31 cellular contexts compared by ENCODE assay signal in genomic region chr2:30039101-30039500, GRCh38.
"Had no signal": no experiment of that assay in that cellular context is flagged by ENCODE, and none has a peak within 500 bp of the region (broad histone marks: within the 10 kb centered on the region; RNA-seq: fewer than 3 reads in every experiment).

No MANE protein-coding gene starts in this region.

- H3K4me1 ChIP-seq: esophagus muscularis mucosa, foreskin keratinocyte, gastrocnemius medialis had no signal

- H3K9me3 ChIP-seq: esophagus muscularis mucosa, gastrocnemius medialis had no signal

- H3K36me3 ChIP-seq: brain microvascular endothelial cell, esophagus muscularis mucosa, gastrocnemius medialis had no signal

- ATAC-seq: activated naive CD4-positive, alpha-beta T cell treated with anti-CD3 and anti-CD28 coated beads, Interleukin-2, amount 50 U/mL, for 72 hours; activated T-cell treated with anti-CD3 and anti-CD28 coated beads, Interleukin-2, amount 50 U/mL, for 72 hours; effector memory CD8-positive, alpha-beta T cell; gastrocnemius medialis; T-helper 17 cell had no signal

- H3K27me3 ChIP-seq: brain microvascular endothelial cell, dorsolateral prefrontal cortex, esophagus muscularis mucosa, gastrocnemius medialis had no signal

- FAIRE-seq: astrocyte, bronchial epithelial cell had no signal

- H3K27ac ChIP-seq: brain microvascular endothelial cell, coronary artery, dorsolateral prefrontal cortex, esophagus muscularis mucosa, foreskin keratinocyte, gastrocnemius medialis had no signal

- DNase-seq: activated CD4-positive, alpha-beta memory T cell treated with anti-CD3 and anti-CD28 coated beads, Interleukin-2, amount 10 ng/mL, durations not matched to agents 7 days and 5 days; activated CD4-positive, alpha-beta T cell treated with anti-CD3 and anti-CD28 coated beads for 4 hours; activated CD4-positive, alpha-beta T cell treated with anti-CD3 and anti-CD28 coated beads, Interleukin-2, amount 10 ng/mL, durations not matched to agents 7 days and 5 days; activated CD4-positive, alpha-beta T cell treated with anti-CD3 and anti-CD28 coated beads, Interleukin-2, amount 50 U/mL, for 4 hours; activated CD4-positive, CD25-positive, alpha-beta regulatory T cell; activated CD4-positive, CD25-positive, alpha-beta regulatory T cell treated with anti-CD3 and anti-CD28 coated beads, Interleukin-2, amount 50 U/mL, for 72 hours; activated CD8-positive, alpha-beta memory T cell treated with anti-CD3 and anti-CD28 coated beads, Interleukin-2, amount 50 U/mL, for 48 hours; activated gamma-delta T cell; activated naive CD4-positive, alpha-beta T cell; activated naive CD4-positive, alpha-beta T cell treated with anti-CD3 and anti-CD28 coated beads, Interleukin-2, amount 10 ng/mL, durations not matched to agents 7 days and 5 days; activated naive CD8-positive, alpha-beta T cell treated with anti-CD3 and anti-CD28 coated beads, Interleukin-2, amount 10 ng/mL, durations not matched to agents 7 days and 5 days; activated T-cell treated with anti-CD3 and anti-CD28 coated beads for 4 hours; activated T-cell treated with anti-CD3 and anti-CD28 coated beads, Interleukin-2, amount 50 U/mL, for 24 hours; activated T-cell treated with anti-CD3 and anti-CD28 coated beads, Interleukin-2, amount 50 U/mL, for 72 hours; amniotic stem cell; anterior cingulate cortex; brain microvascular endothelial cell; dorsolateral prefrontal cortex; effector memory CD8-positive, alpha-beta T cell; erythroblast; gastrocnemius medialis; glutamatergic neuron; T-helper 1 cell; T-helper 17 cell; T1000 had no signal

- H3K4me3 ChIP-seq: coronary artery, dorsolateral prefrontal cortex, esophagus muscularis mucosa, gastrocnemius medialis had no signal
